8 cellular contexts compared by ENCODE assay signal in genomic region chr10:101778781-101779543, GRCh38. TPM values are rescaled to one million over a fixed set of nuclear protein-coding genes. Genes with fewer than 3 reads are reported as not detected.
DNase-seq lines count a peak whose midpoint lies in the region; ATAC-seq and TF ChIP-seq lines count a peak whose summit lies in the region.

No MANE protein-coding gene starts in this region.

- peaks cover 0 to under 1% (median 0%) of the 10 kb centered on the region in 4 donors for H3K36me3 ChIP-seq in stomach

- intact Hi-C loops in stomach (cut with DNase I; ENCODE audit: low total_unique reads), result no loop called here

- H3K9me3 ChIP-seq in stomach, result no peaks in the 10 kb centered on the region

- peaks cover 24 to 59% (median 51%) of the 10 kb centered on the region in 3 donors for H3K27me3 ChIP-seq in stomach

- no peak overlapping the region for H3K27ac ChIP-seq in stomach

- WGBS in stomach, 5 donors, result 4 to 16% (median 6%) methylated on average over 24 to 58 of the region's 58 CpGs

- no peak for ATAC-seq in GM21723 (IDR thresholded peaks at IDR 0.05; ENCODE audit: unreplicated experiment)

- peaks cover 55 to 87% (median 78%) of the 10 kb centered on the region in 4 donors for H3K4me1 ChIP-seq in stomach

- TF ChIP-seq POLR2A in stomach (IDR thresholded peaks at IDR 0.05), result no peak

- TF ChIP-seq EP300 in stomach (IDR thresholded peaks at IDR 0.05), result no peak

- no peak for TF ChIP-seq CTCF in stomach (IDR thresholded peaks at IDR 0.05)

- peak; percentile 71 for DNase-seq in activated effector memory CD4-positive, alpha-beta T cell treated with anti-CD3 and anti-CD28 coated beads, Interleukin-2, amount 50 U/mL, for 16 hours
- no peak for DNase-seq in activated effector memory CD4-positive, alpha-beta T cell treated with Interleukin-2 at 50 U/mL for 16 hours
- peak; percentile 69 for DNase-seq in astrocyte of the hippocampus (ENCODE audit: low read depth, low spot score)
- peak; percentile 71 for DNase-seq in islet precursor cell
- peak; percentile 68 for DNase-seq in stomach
- DNase-seq in NCI-H1694 (lab: John Stamatoyannopoulos, UW), result no peak
- DNase-seq in RPMI8226, result no peak

- peak overlapping the region; percentile 43 to 57 (median 46) for H3K4me3 ChIP-seq in stomach

RNA-seq across cellular contexts. Expression of gene FGF8, which starts 3.0 kb away (rescaled TPM):
- total RNA-seq in stomach, result not detected
- not detected for polyA plus RNA-seq in stomach

RNA-seq across cellular contexts. Expression of gene NPM3, which starts 4.3 kb away (rescaled TPM):
- 10 to 100 TPM in 3 of 5 donors, 1 to 10 TPM in 1, not detected in 1; 2.3 to 68.1 (median 32.6) TPM for total RNA-seq in stomach
- polyA plus RNA-seq in stomach, result 10 to 100 TPM; 22.0 to 30.2 (median 26.0) TPM

RNA-seq across cellular contexts. Expression of gene OGA, which starts 39.3 kb away (rescaled TPM):
- 100 to 1,000 TPM; 123 to 312 (median 233) TPM for total RNA-seq in stomach
- polyA plus RNA-seq in stomach, result 10 to 100 TPM; 18.9 to 41.7 (median 28.0) TPM

Comparison
In these comparisons a context has a peak if more than half of its experiments do, and no peak if none do; other contexts are left out.
1. DNase-seq: peak in activated effector memory CD4-positive, alpha-beta T cell treated with anti-CD3 and anti-CD28 coated beads, Interleukin-2, amount 50 U/mL, for 16 hours (single experiment), astrocyte of the hippocampus (single experiment), islet precursor cell (single experiment) and stomach (single experiment); none in activated effector memory CD4-positive, alpha-beta T cell treated with Interleukin-2 at 50 U/mL for 16 hours (single experiment), NCI-H1694 (single experiment) and RPMI8226 (single experiment).